In the genomic region with DNA sequence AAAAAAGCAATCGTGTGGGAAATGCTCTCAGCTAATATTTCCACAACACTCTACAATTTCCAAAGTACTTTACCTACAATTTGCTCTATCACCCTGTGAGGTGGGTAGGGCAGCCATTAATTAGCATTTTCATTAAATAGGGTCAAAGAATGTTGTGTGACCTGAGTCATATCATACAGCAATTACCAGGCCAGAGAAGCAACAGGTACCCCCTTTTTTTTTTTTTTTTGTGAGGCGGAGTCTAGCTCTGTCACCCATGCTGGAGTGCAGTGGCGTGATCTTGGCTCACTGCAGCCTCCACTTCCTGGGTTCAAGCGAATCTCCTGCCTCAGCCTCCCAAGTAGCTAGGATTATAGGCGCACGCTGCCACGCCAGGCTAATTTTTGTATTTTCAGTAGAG, we compare ENCODE assay signal across 17 cellular contexts.
DNase-seq lines count a peak whose midpoint lies in the region; ATAC-seq and TF ChIP-seq lines count a peak whose summit lies in the region.
"Had no signal": no experiment of that assay in that cellular context is flagged by ENCODE, and none has a peak within 500 bp of the region (broad histone marks: within the 10 kb centered on the region; RNA-seq: fewer than 3 reads in every experiment).

No MANE protein-coding gene starts in this region.

- peaks cover 49% of the 10 kb centered on the region for H3F3A ChIP-seq in GM23248 (ENCODE audit: insufficient read depth)

- in situ Hi-C loops in GM23248 (cut with MboI) = no loop called here

- H3K4me1 ChIP-seq in BLaER1 (peaks cover 32% of the 10 kb centered on the region), HEK293 (ENCODE audit: control insufficient read depth, insufficient read depth, low read length) (peaks cover 19% of the 10 kb centered on the region), GM23248 (ENCODE audit: insufficient read depth) (no peaks in the 10 kb centered on the region), foreskin keratinocyte (no peaks in the 10 kb centered on the region)
- H3K4me1 ChIP-seq: BE2C had no signal

- CTCF ChIA-PET in HEK293 (lab: Yijun Ruan, JAX) = interaction anchor here (1.2 kb wide), 1 partner anchor 465 kb away, joined by 7 read pairs; no protein-coding TSS in a partner anchor

- POLR2A ChIA-PET in HEK293 (lab: Yijun Ruan, JAX) = no interaction called here

- H3K9ac ChIP-seq in BLaER1 (no peak overlapping the region), GM23248 (no peak overlapping the region)
- H3K9ac ChIP-seq: BLaER1 treated with 17β-estradiol and CSF1 and Interleukin-3, amounts not matched to agents 10 nM and 100 nM had no signal

- H2AFZ ChIP-seq in GM23248 = no peak overlapping the region

- no peak overlapping the region for H3K4me3 ChIP-seq in BLaER1
- no peak overlapping the region for H3K4me3 ChIP-seq in HEK293 (ENCODE audit: low read depth, low read length)
- no peak overlapping the region for H3K4me3 ChIP-seq in GM23248
- H3K4me3 ChIP-seq: BLaER1 treated with 17β-estradiol and CSF1 and Interleukin-3, amounts not matched to agents 10 nM and 100 nM had no signal

- H3K9me3 Mint-ChIP-seq in endothelial cell (ENCODE audit: unreplicated experiment) = no peaks in the 10 kb centered on the region

- peaks cover 77% of the 10 kb centered on the region for H3K4me1 Mint-ChIP-seq in endothelial cell (ENCODE audit: unreplicated experiment)

- 92 to 93% methylated on average over 7 of the region's 7 CpGs for WGBS in GM23248 (ENCODE audit: low coverage in 1 of 2, low lambda C conversion rate in 2 of 2, missing lambda C conversion rate in 2 of 2), 2 experiments

- no peak overlapping the region; the same call in 1 of the 2 replicates for H3K4me2 ChIP-seq in BLaER1
- no peak overlapping the region for H3K4me2 ChIP-seq in GM23248 (ENCODE audit: unreplicated experiment)

- H3K36me3 ChIP-seq in BLaER1 (no peaks in the 10 kb centered on the region), HEK293 (ENCODE audit: control insufficient read depth in 2 of 2, insufficient read depth in 1 of 2, low read length in 2 of 2) (no peaks in the 10 kb centered on the region), GM23248 (ENCODE audit: low read depth) (no peaks in the 10 kb centered on the region)
- H3K36me3 ChIP-seq: BE2C; BLaER1 treated with 17β-estradiol and CSF1 and Interleukin-3, amounts not matched to agents 10 nM and 100 nM had no signal

- TF ChIP-seq CTCF in HEK293 (tag by site-specific recombination; IDR thresholded peaks at IDR 0.05) (no peak), endothelial cell (IDR thresholded peaks at IDR 0.05; ENCODE audit: unreplicated experiment) (no peak), foreskin keratinocyte (conservative IDR thresholded peaks at IDR 0.05) (no peak)

- H3K79me2 ChIP-seq in GM23248 (ENCODE audit: insufficient read depth) = peaks cover 97% of the 10 kb centered on the region

- peaks cover 19% of the 10 kb centered on the region for H3K27me3 Mint-ChIP-seq in endothelial cell (ENCODE audit: unreplicated experiment)
- H3K27me3 Mint-ChIP-seq: CD4-positive, alpha-beta T cell had no signal

- H3K9me3 ChIP-seq in BLaER1 (peaks cover 21% of the 10 kb centered on the region), HEK293 (ENCODE audit: control insufficient read depth, insufficient read depth, low read depth, low read length) (no peaks in the 10 kb centered on the region), GM23248 (ENCODE audit: low read depth) (no peaks in the 10 kb centered on the region)
- H3K9me3 ChIP-seq: BE2C, Caco-2 had no signal

- DNase-seq in endothelial cell (ENCODE audit: low spot score) = no peak
- DNase-seq in GM23248 = no peak
- no peak for DNase-seq in foreskin keratinocyte
- DNase-seq: 8988T; ACHN; BE2C; Caco-2; Calu3; CD4-positive, alpha-beta T cell; CD8-positive, alpha-beta T cell; DMS79 treated with DMSO at 0.1 percent for 48 hours; GF-D8 had no signal

- H3K27me3 ChIP-seq in BLaER1 = no peaks in the 10 kb centered on the region
- no peaks in the 10 kb centered on the region for H3K27me3 ChIP-seq in GM23248 (replicated peaks; ENCODE audit: insufficient read depth)
- no peaks in the 10 kb centered on the region for H3K27me3 ChIP-seq in foreskin keratinocyte
- H3K27me3 ChIP-seq: BE2C; BLaER1 treated with 17β-estradiol and CSF1 and Interleukin-3, amounts not matched to agents 10 nM and 100 nM had no signal

- H3K36me3 Mint-ChIP-seq in endothelial cell (ENCODE audit: low read depth, unreplicated experiment) = peaks cover 23% of the 10 kb centered on the region
- H3K36me3 Mint-ChIP-seq: CD8-positive, alpha-beta T cell had no signal

- H4K20me1 ChIP-seq in BLaER1 (no peaks in the 10 kb centered on the region), GM23248 (ENCODE audit: insufficient read depth) (no peaks in the 10 kb centered on the region)
- H4K20me1 ChIP-seq: BLaER1 treated with 17β-estradiol and CSF1 and Interleukin-3, amounts not matched to agents 10 nM and 100 nM had no signal

- no peak overlapping the region for H3K4me3 Mint-ChIP-seq in endothelial cell (ENCODE audit: unreplicated experiment)
- H3K4me3 Mint-ChIP-seq: CD4-positive, alpha-beta T cell; CD8-positive, alpha-beta T cell had no signal

- H3K27ac ChIP-seq in BLaER1 (0 out of 2 replicates have a peak overlapping the region, but pooled peaks have one; percentile 44), HEK293 (ENCODE audit: extremely low read depth, low read depth, low read length) (no peak overlapping the region), GM23248 (no peak overlapping the region), foreskin keratinocyte (no peak overlapping the region)
- H3K27ac ChIP-seq: C4-2B had no signal

- peak overlapping the region; percentile 97 for H3K27ac Mint-ChIP-seq in endothelial cell (ENCODE audit: unreplicated experiment)
- H3K27ac Mint-ChIP-seq: CD4-positive, alpha-beta T cell; CD8-positive, alpha-beta T cell had no signal

- no peaks in the 10 kb centered on the region for H3K9me2 ChIP-seq in GM23248 (ENCODE audit: insufficient read depth)

- ATAC-seq in HG03108 (IDR thresholded peaks at IDR 0.05; ENCODE audit: unreplicated experiment) (no peak), foreskin keratinocyte (no peak)
- ATAC-seq: CD8-positive, alpha-beta T cell had no signal

TF ChIP-seq in HEK293, 187 proteins besides CTCF, POLR2A, EP300 and RAD21:
- TF ChIP-seq GLI4 (tag by site-specific recombination; IDR thresholded peaks at IDR 0.05) (no peak), SCRT2 (tag by site-specific recombination; IDR thresholded peaks at IDR 0.05) (peak; percentile 77), ZNF670 (tag by site-specific recombination; IDR thresholded peaks at IDR 0.05; ENCODE audit: low read depth) (no peak), ZNF114 (tag by site-specific recombination; IDR thresholded peaks at IDR 0.05) (no peak), KLF1 (tag by site-specific recombination; IDR thresholded peaks at IDR 0.05) (no peak), ZNF132 (tag by site-specific recombination; IDR thresholded peaks at IDR 0.05; ENCODE audit: borderline replicate concordance) (no peak), ZBTB20 (tag by site-specific recombination; IDR thresholded peaks at IDR 0.05) (no peak), SCRT1 (tag by site-specific recombination; IDR thresholded peaks at IDR 0.05; ENCODE audit: borderline replicate concordance) (peak; percentile 69)
